Comparison of ENCODE assay signal across 28 cellular contexts in genomic region chr10:118036281-118036875, GRCh38. TPM values are rescaled to one million over a fixed set of nuclear protein-coding genes. Genes with fewer than 3 reads are reported as not detected.
A peak's percentile ranks its signal among the peaks of the same experiment; 100 is the strongest.
DNase-seq lines count a peak whose midpoint lies in the region; ATAC-seq and TF ChIP-seq lines count a peak whose summit lies in the region.
"Had no signal": no experiment of that assay in that cellular context is flagged by ENCODE, and none has a peak within 500 bp of the region (broad histone marks: within the 10 kb centered on the region; RNA-seq: fewer than 3 reads in every experiment).

No MANE protein-coding gene starts in this region.

- no peaks in the 10 kb centered on the region for H3K9me3 Mint-ChIP-seq in naive thymus-derived CD8-positive, alpha-beta T cell
- H3K9me3 Mint-ChIP-seq in Calu3 (ENCODE audit: low read depth, unreplicated experiment), result no peaks in the 10 kb centered on the region
- H3K9me3 Mint-ChIP-seq: activated T-cell treated with anti-CD3 and anti-CD28 coated beads, Interleukin-2, amount 50 U/mL, for 24 hours; CD8-positive, alpha-beta memory T cell; dendritic cell treated with granulocyte-macrophage colony-stimulating factor and Interleukin-4, amounts not matched to agents 40 ng/mL and 50 ng/mL, for 4 days; naive B cell; stimulated activated naive B cell treated with anti-CD40 and anti-IgM and Interleukin-4, amounts not matched to agents 10 μg/mL and 1 μg/mL and 100 μg/mL, for 72 hours; T-helper 1 cell treated with Interleukin-12 subunit alpha and Interleukin-12 subunit beta and Interleukin-4 antibody, amounts not matched to agents 30 μg/mL and 1 μg/mL, for 36 hours had no signal

- intact Hi-C loops in mucosa of descending colon (cut with DNase I, micrococcal nuclease), result no loop called here
- intact Hi-C loops in Calu3 (cut with micrococcal nuclease; ENCODE audit: unreplicated experiment), result no loop called here

- no peaks in the 10 kb centered on the region for H3K36me3 ChIP-seq in mucosa of descending colon (ENCODE audit: low read depth)
- H3K36me3 ChIP-seq: cardiac muscle cell, SJSA1 had no signal

- no peak for ATAC-seq in naive thymus-derived CD8-positive, alpha-beta T cell
- ATAC-seq in mucosa of descending colon, result no peak
- ATAC-seq in HG03097 (IDR thresholded peaks at IDR 0.05; ENCODE audit: low FRiP score, unreplicated experiment), result no peak
- ATAC-seq: stimulated activated naive B cell treated with anti-CD40 and anti-IgM and Interleukin-4, amounts not matched to agents 10 μg/mL and 1 μg/mL and 100 μg/mL, for 72 hours had no signal

- peak overlapping the region in 2 of 10 donors; percentile 63 for H3K4me3 Mint-ChIP-seq in naive thymus-derived CD8-positive, alpha-beta T cell
- H3K4me3 Mint-ChIP-seq in Calu3 (ENCODE audit: low read depth, unreplicated experiment), result no peak overlapping the region
- H3K4me3 Mint-ChIP-seq: activated T-cell treated with anti-CD3 and anti-CD28 coated beads, Interleukin-2, amount 50 U/mL, for 24 hours; CD8-positive, alpha-beta memory T cell; naive B cell; stimulated activated naive B cell treated with anti-CD40 and anti-IgM and Interleukin-4, amounts not matched to agents 10 μg/mL and 1 μg/mL and 100 μg/mL, for 72 hours had no signal

- H3K36me3 Mint-ChIP-seq in naive thymus-derived CD8-positive, alpha-beta T cell, result peaks cover 6 to 34% (median 17%) of the 10 kb centered on the region in 3 donors
- no peaks in the 10 kb centered on the region for H3K36me3 Mint-ChIP-seq in Calu3 (ENCODE audit: insufficient read depth, unreplicated experiment)

- H3K4me1 ChIP-seq in mucosa of descending colon (ENCODE audit: low read depth), result no peaks in the 10 kb centered on the region

- H3K4me1 Mint-ChIP-seq in naive thymus-derived CD8-positive, alpha-beta T cell, result peaks cover 7 to 51% (median 40%) of the 10 kb centered on the region in 4 donors
- no peaks in the 10 kb centered on the region for H3K4me1 Mint-ChIP-seq in Calu3 (ENCODE audit: low read depth, unreplicated experiment)
- H3K4me1 Mint-ChIP-seq: stimulated activated naive B cell treated with anti-CD40 and anti-IgM and Interleukin-4, amounts not matched to agents 10 μg/mL and 1 μg/mL and 100 μg/mL, for 72 hours had no signal

- no peaks in the 10 kb centered on the region for H3K9me3 ChIP-seq in mucosa of descending colon
- H3K9me3 ChIP-seq: heart right ventricle, SJSA1, vagina had no signal

- TF ChIP-seq CTCF in AG04449 (IDR thresholded peaks at IDR 0.05; ENCODE audit: insufficient read depth, low read length, missing control alignments) (no peak), astrocyte of the spinal cord (IDR thresholded peaks at IDR 0.05; ENCODE audit: low read depth, low read length) (no peak), mucosa of descending colon (IDR thresholded peaks at IDR 0.05) (no peak), Calu3 (IDR thresholded peaks at IDR 0.05; ENCODE audit: unreplicated experiment) (no peak)

- POLR2A ChIA-PET in AG04449 (lab: Yijun Ruan, JAX), result no interaction called here
- POLR2A ChIA-PET in naive thymus-derived CD8-positive, alpha-beta T cell (lab: Charles Lee), result no interaction called here

- in situ Hi-C loops in astrocyte of the spinal cord (cut with HindIII; ENCODE audit: low sequenced_read_pairs), result no loop called here

- H3K4me3 ChIP-seq in AG04449 (ENCODE audit: low read depth, low read length) (no peak overlapping the region), astrocyte of the spinal cord (ENCODE audit: low read depth, low read length) (no peak overlapping the region), mucosa of descending colon (no peak overlapping the region)
- H3K4me3 ChIP-seq: cardiac muscle cell, heart right ventricle, SJSA1, vagina had no signal

- CTCF ChIA-PET in AG04449 (lab: Yijun Ruan, JAX), result interaction anchor here (1.2 kb wide), 1 partner anchor 498 kb away, joined by 3 read pairs; no protein-coding TSS in a partner anchor
- CTCF ChIA-PET in Calu3 (lab: Charles Lee), result no interaction called here

- H3K27ac Mint-ChIP-seq in naive thymus-derived CD8-positive, alpha-beta T cell, result peak overlapping the region in 8 of 10 donors; percentile 14 to 77 (median 28)
- no peak overlapping the region for H3K27ac Mint-ChIP-seq in Calu3 (ENCODE audit: unreplicated experiment)
- H3K27ac Mint-ChIP-seq: naive B cell; stimulated activated naive B cell treated with anti-CD40 and anti-IgM and Interleukin-4, amounts not matched to agents 10 μg/mL and 1 μg/mL and 100 μg/mL, for 72 hours had no signal

- H3K27me3 Mint-ChIP-seq in naive thymus-derived CD8-positive, alpha-beta T cell, result no peaks in the 10 kb centered on the region
- no peaks in the 10 kb centered on the region for H3K27me3 Mint-ChIP-seq in Calu3 (ENCODE audit: unreplicated experiment)
- H3K27me3 Mint-ChIP-seq: activated T-cell treated with anti-CD3 and anti-CD28 coated beads, Interleukin-2, amount 50 U/mL, for 24 hours; CD8-positive, alpha-beta memory T cell; dendritic cell treated with granulocyte-macrophage colony-stimulating factor and Interleukin-4, amounts not matched to agents 40 ng/mL and 50 ng/mL, for 4 days; naive B cell; stimulated activated naive B cell treated with anti-CD40 and anti-IgM and Interleukin-4, amounts not matched to agents 10 μg/mL and 1 μg/mL and 100 μg/mL, for 72 hours had no signal

- peak; percentile 23 for DNase-seq in AG04449 (ENCODE audit: low read depth, low spot score)
- DNase-seq in GF-D8 (lab: John Stamatoyannopoulos, UW), result peak; percentile 40
- peak; percentile 6 for DNase-seq in astrocyte of the spinal cord (ENCODE audit: low read depth, low spot score)
- no peak for DNase-seq in naive thymus-derived CD8-positive, alpha-beta T cell
- DNase-seq in mucosa of descending colon, result no peak
- DNase-seq in NCI-H2107 (lab: John Stamatoyannopoulos, UW), result no peak
- DNase-seq in Calu3, result no peak
- DNase-seq: activated CD4-positive, alpha-beta T cell treated with anti-CD3 and anti-CD28 coated beads for 4 hours; activated CD8-positive, alpha-beta memory T cell treated with anti-CD3 and anti-CD28 coated beads for 24 hours; activated gamma-delta T cell treated with Interleukin-2 at 50 U/mL for 16 hours; activated T-cell treated with anti-CD3 and anti-CD28 coated beads, Interleukin-2, amount 50 U/mL, for 24 hours; DMS153; heart right ventricle; left cardiac atrium; mesendoderm; naive B cell; NCI-H1092; NCI-H1930; NCI-H69; stimulated activated CD4-positive, alpha-beta T cell treated with anti-CD3 and anti-CD28 coated beads, Interleukin-2, amount 100 ng/mL, for 48 hours; stimulated activated naive B cell treated with anti-CD40 and anti-IgM and Interleukin-4, amounts not matched to agents 10 μg/mL and 1 μg/mL and 100 μg/mL, for 72 hours had no signal

- no TSS peak for BruUV-seq in Calu3 (replicated peaks; lab: Mats Ljungman, UMichigan)

RNA-seq across cellular contexts. Expression of gene RAB11FIP2, which starts 10.4 kb away (rescaled TPM):
- total RNA-seq in naive thymus-derived CD8-positive, alpha-beta T cell, result 10 to 100 TPM; 26.6 TPM
- polyA plus RNA-seq in naive thymus-derived CD8-positive, alpha-beta T cell, result 10 to 100 TPM in 1 of 3 donors, 1 to 10 TPM in 2; 6.9 to 11.3 (median 7.0) TPM
- 10 to 100 TPM in 1 of 3 donors, 1 to 10 TPM in 2; 8.1 to 34.6 (median 9.8) TPM for total RNA-seq in mucosa of descending colon
- 11.0 and 12.6 TPM in 2 replicates for total RNA-seq in Calu3 (2022)

Comparison
In these comparisons a context has a peak if more than half of its experiments do, and no peak if none do; other contexts are left out.
1. DNase-seq: peak in AG04449 (single experiment), GF-D8 (single experiment) and astrocyte of the spinal cord (single experiment); none in naive thymus-derived CD8-positive, alpha-beta T cell (0 of 10), mucosa of descending colon (0 of 3), NCI-H2107 (single experiment) and Calu3 (single experiment).